In the genomic region with DNA sequence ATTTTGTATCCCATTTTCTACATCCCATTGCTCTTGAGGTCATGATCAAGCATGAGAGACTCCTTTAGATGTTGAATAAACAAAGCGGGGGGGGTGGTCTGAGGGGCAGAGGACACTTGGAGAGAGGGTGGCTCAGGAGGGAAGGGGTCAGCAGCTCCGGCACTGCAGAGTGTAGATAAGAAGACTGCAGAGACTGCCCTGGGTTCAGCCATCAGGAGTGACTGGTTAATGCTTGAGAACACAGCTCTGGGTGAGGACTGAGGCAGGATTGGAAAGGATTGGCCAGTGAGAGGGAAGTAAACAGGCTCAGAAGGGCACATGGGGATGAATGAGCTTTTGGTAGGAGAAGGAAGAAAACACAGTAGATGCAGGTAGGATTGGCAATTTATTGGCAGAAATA, we compare ENCODE assay signal across 29 cellular contexts.
"Had no signal": no experiment of that assay in that cellular context is flagged by ENCODE, and none has a peak within 500 bp of the region (broad histone marks: within the 10 kb centered on the region; RNA-seq: fewer than 3 reads in every experiment).

No MANE protein-coding gene starts in this region.

- H3K4me1 ChIP-seq: neural progenitor cell, parathyroid adenoma, psoas muscle, right lobe of liver, suprapubic skin, transverse colon, vagina had no signal

- H3K36me3 Mint-ChIP-seq: naive thymus-derived CD4-positive, alpha-beta T cell; natural killer cell; neural progenitor cell; stimulated activated effector memory CD8-positive, alpha-beta T cell treated with anti-CD3 and anti-CD28 coated beads, Interleukin-12 subunit alpha, Interleukin-12 subunit beta, amount 100 ng/mL, for 72 hours; type B pancreatic cell had no signal

- H3K27ac ChIP-seq: neural progenitor cell, ovary, parathyroid adenoma, psoas muscle, right lobe of liver, sigmoid colon, suprapubic skin, testis, tibial artery, transverse colon, vagina had no signal

- H3K9me3 Mint-ChIP-seq: nephron; neural progenitor cell; stimulated activated naive CD8-positive, alpha-beta T cell treated with anti-CD3 and anti-CD28 coated beads, Interleukin-15, amount 100 ng/mL, for 72 hours; type B pancreatic cell had no signal

- H2AFZ ChIP-seq: neural progenitor cell, parathyroid adenoma had no signal

- H3K36me3 ChIP-seq: neural progenitor cell, ovary, right lobe of liver, sigmoid colon, suprapubic skin, tibial artery, transverse colon, vagina had no signal

- FAIRE-seq: small intestine, urothelium cell line had no signal

- H3K9ac ChIP-seq: neural progenitor cell, parathyroid adenoma had no signal

- H3K27me3 ChIP-seq: neural progenitor cell, ovary, right lobe of liver, sigmoid colon, suprapubic skin, testis, tibial artery, transverse colon, vagina had no signal

- H3K9me3 ChIP-seq: ovary, psoas muscle, right lobe of liver, sigmoid colon, suprapubic skin, testis, tibial artery, transverse colon, vagina had no signal

- H3K27ac Mint-ChIP-seq: naive thymus-derived CD4-positive, alpha-beta T cell; natural killer cell; nephron; neural progenitor cell; stimulated activated effector memory CD8-positive, alpha-beta T cell treated with anti-CD3 and anti-CD28 coated beads, Interleukin-12 subunit alpha, Interleukin-12 subunit beta, amount 100 ng/mL, for 72 hours; type B pancreatic cell had no signal

- H3K4me3 Mint-ChIP-seq: naive thymus-derived CD4-positive, alpha-beta T cell; natural killer cell; nephron; neural progenitor cell; stimulated activated effector memory CD8-positive, alpha-beta T cell treated with anti-CD3 and anti-CD28 coated beads, Interleukin-12 subunit alpha, Interleukin-12 subunit beta, amount 100 ng/mL, for 72 hours; stimulated activated naive CD8-positive, alpha-beta T cell treated with anti-CD3 and anti-CD28 coated beads, Interleukin-15, amount 100 ng/mL, for 72 hours; type B pancreatic cell had no signal

- ATAC-seq: naive thymus-derived CD4-positive, alpha-beta T cell; natural killer cell; psoas muscle; right cardiac atrium; right lobe of liver; stimulated activated effector memory CD8-positive, alpha-beta T cell treated with anti-CD3 and anti-CD28 coated beads, Interleukin-12 subunit alpha, Interleukin-12 subunit beta, amount 100 ng/mL, for 72 hours; stimulated activated naive CD8-positive, alpha-beta T cell treated with anti-CD3 and anti-CD28 coated beads, Interleukin-15, amount 100 ng/mL, for 72 hours; stimulated activated naive CD8-positive, alpha-beta T cell treated with anti-CD3 and anti-CD28 coated beads, Interleukin-15, Interleukin-2, amounts not matched to agents 100 U/mL and 50 U/mL, for 24 hours had no signal

- H3K79me2 ChIP-seq: parathyroid adenoma had no signal

- H3K4me3 ChIP-seq: neural progenitor cell, ovary, psoas muscle, right lobe of liver, sigmoid colon, suprapubic skin, testis, tibial artery, transverse colon, vagina had no signal

- H3K4me2 ChIP-seq: neural progenitor cell had no signal

- H3K4me1 Mint-ChIP-seq: naive thymus-derived CD4-positive, alpha-beta T cell; natural killer cell; stimulated activated effector memory CD8-positive, alpha-beta T cell treated with anti-CD3 and anti-CD28 coated beads, Interleukin-12 subunit alpha, Interleukin-12 subunit beta, amount 100 ng/mL, for 72 hours; stimulated activated naive CD8-positive, alpha-beta T cell treated with anti-CD3 and anti-CD28 coated beads, Interleukin-15, amount 100 ng/mL, for 72 hours had no signal

- DNase-seq: naive thymus-derived CD4-positive, alpha-beta T cell; natural killer cell; occipital lobe; ovary; posterior cingulate gyrus; psoas muscle; right cardiac atrium; right lobe of liver; sigmoid colon; small intestine; stimulated activated CD4-positive, alpha-beta T cell treated with anti-CD3 and anti-CD28 coated beads, Interleukin-15, amount 100 ng/mL, for 24 hours; stimulated activated CD4-positive, alpha-beta T cell treated with anti-CD3 and anti-CD28 coated beads, Interleukin-2, amount 100 ng/mL, for 24 hours; stimulated activated CD4-positive, alpha-beta T cell treated with anti-CD3 and anti-CD28 coated beads, Interleukin-2, amount 100 ng/mL, for 48 hours; stimulated activated CD4-positive, alpha-beta T cell treated with anti-CD3 and anti-CD28 coated beads, Interleukin-4, amount 100 ng/mL, for 24 hours; stimulated activated naive CD4-positive, alpha-beta T cell; stimulated activated naive CD8-positive, alpha-beta T cell treated with anti-CD3 and anti-CD28 coated beads, Interleukin-15, amount 100 ng/mL, for 72 hours; stimulated activated naive CD8-positive, alpha-beta T cell treated with anti-CD3 and anti-CD28 coated beads, Interleukin-15, Interleukin-2, amounts not matched to agents 100 U/mL and 50 U/mL, for 24 hours; substantia nigra; testis; tibial artery; transverse colon had no signal
